Comparison of ENCODE assay signal across 16 cellular contexts in genomic region chr9:109231593-109231992, GRCh38.
DNase-seq lines count a peak whose midpoint lies in the region; ATAC-seq, FAIRE-seq and TF ChIP-seq lines count a peak whose summit lies in the region.
"Had no signal": no experiment of that assay in that cellular context is flagged by ENCODE, and none has a peak within 500 bp of the region (broad histone marks: within the 10 kb centered on the region; RNA-seq: fewer than 3 reads in every experiment).

No MANE protein-coding gene starts in this region.

- ATAC-seq in left lobe of liver (peak; percentile 65), GM18868 (IDR thresholded peaks at IDR 0.05; ENCODE audit: unreplicated experiment) (no peak), HG03432 (IDR thresholded peaks at IDR 0.05; ENCODE audit: unreplicated experiment) (no peak)

- intact Hi-C loops in MCF 10A (cut with micrococcal nuclease) (loop anchor here (5.0 to 10.0 kb wide), 3 partner anchors 34 to 117 kb away; partner anchors contain the start of gene TMEM245), breast epithelium (cut with DNase I; ENCODE audit: low total_unique reads) (no loop called here)

- no TSS peak for BruUV-seq in MCF 10A (replicated peaks; lab: Mats Ljungman, UMichigan)

- H3K27me3 ChIP-seq in breast epithelium (no peaks in the 10 kb centered on the region), bronchial epithelial cell (ENCODE audit: control insufficient read depth, insufficient read depth, low read length) (no peaks in the 10 kb centered on the region)
- H3K27me3 ChIP-seq: BLaER1 had no signal

- peak; percentile 72 for DNase-seq in MCF 10A (ENCODE audit: unreplicated experiment)
- no peak for DNase-seq in breast epithelium (ENCODE audit: low spot score in 2 of 2)
- DNase-seq in bronchial epithelial cell (ENCODE audit: low read depth) = peak; percentile 62
- DNase-seq in left lobe of liver (ENCODE audit: low spot score) = no peak
- DNase-seq in SHP77 treated with DMSO at 0.1 percent for 48 hours (lab: John Stamatoyannopoulos, UW) = no peak
- DNase-seq in endothelial cell (ENCODE audit: low spot score) = no peak
- DNase-seq: AML-193; Caco-2; CD8-positive, alpha-beta memory T cell; DND-41; GF-D8; HCEC 1CT had no signal

- H3K36me3 Mint-ChIP-seq in MCF 10A (ENCODE audit: insufficient read depth, unreplicated experiment) = peaks cover 16% of the 10 kb centered on the region
- H3K36me3 Mint-ChIP-seq in endothelial cell (ENCODE audit: low read depth, unreplicated experiment) = no peaks in the 10 kb centered on the region
- H3K36me3 Mint-ChIP-seq: CD8-positive, alpha-beta memory T cell had no signal

- no peaks in the 10 kb centered on the region for H3K9me3 ChIP-seq in breast epithelium
- H3K9me3 ChIP-seq: BLaER1, Caco-2 had no signal

- FAIRE-seq in bronchial epithelial cell (lab: Jason Lieb, UNC) = no peak

- H3K4me1 Mint-ChIP-seq in MCF 10A (ENCODE audit: insufficient read depth, unreplicated experiment) (peaks cover 14% of the 10 kb centered on the region), endothelial cell (ENCODE audit: unreplicated experiment) (no peaks in the 10 kb centered on the region)
- H3K4me1 Mint-ChIP-seq: CD8-positive, alpha-beta memory T cell had no signal

- no peak for TF ChIP-seq CTCF in MCF 10A (IDR thresholded peaks at IDR 0.05; ENCODE audit: unreplicated experiment)
- TF ChIP-seq CTCF in breast epithelium (IDR thresholded peaks at IDR 0.05) = no peak
- no peak for TF ChIP-seq CTCF in bronchial epithelial cell (IDR thresholded peaks at IDR 0.05; ENCODE audit: insufficient read depth, low read length, severe bottlenecking)
- TF ChIP-seq CTCF in endothelial cell (IDR thresholded peaks at IDR 0.05; ENCODE audit: unreplicated experiment) = no peak

- H3K4me3 Mint-ChIP-seq in MCF 10A (ENCODE audit: unreplicated experiment) (no peak overlapping the region), endothelial cell (ENCODE audit: unreplicated experiment) (no peak overlapping the region)
- H3K4me3 Mint-ChIP-seq: CD8-positive, alpha-beta memory T cell had no signal

- H3K9me3 Mint-ChIP-seq in MCF 10A (ENCODE audit: unreplicated experiment) (no peaks in the 10 kb centered on the region), endothelial cell (ENCODE audit: unreplicated experiment) (no peaks in the 10 kb centered on the region)
- H3K9me3 Mint-ChIP-seq: CD8-positive, alpha-beta memory T cell had no signal

- no peak overlapping the region for H3K27ac ChIP-seq in breast epithelium
- H3K27ac ChIP-seq: 22Rv1, BLaER1 had no signal

- H3K4me1 ChIP-seq in breast epithelium = no peaks in the 10 kb centered on the region

- no peaks in the 10 kb centered on the region for H3K36me3 ChIP-seq in breast epithelium
- H3K36me3 ChIP-seq in bronchial epithelial cell (ENCODE audit: control insufficient read depth, insufficient read depth, low read length) = no peaks in the 10 kb centered on the region
- H3K36me3 ChIP-seq: BLaER1 had no signal

- H3K27ac Mint-ChIP-seq in MCF 10A (ENCODE audit: low read depth, unreplicated experiment) (peak overlapping the region; percentile 71), endothelial cell (ENCODE audit: unreplicated experiment) (no peak overlapping the region)
- H3K27ac Mint-ChIP-seq: CD8-positive, alpha-beta memory T cell had no signal

- CTCF ChIA-PET in MCF 10A (lab: Yijun Ruan, JAX) = interaction anchor here (0.6 to 1.9 kb wide), 5 partner anchors 13 to 98 kb away, joined by 3 to 8 read pairs (median 4); no protein-coding TSS in a partner anchor

- POLR2A ChIA-PET in MCF 10A (lab: Yijun Ruan, JAX) = interaction anchor here (0.6 to 2.7 kb wide), 8 partner anchors 22 to 220 kb away, joined by 3 to 30 read pairs (median 4); partner anchors contain the start of gene TMEM245

- TF ChIP-seq POLR2A in breast epithelium (IDR thresholded peaks at IDR 0.05) = no peak

- no peak overlapping the region for H3K4me3 ChIP-seq in breast epithelium
- no peak overlapping the region for H3K4me3 ChIP-seq in bronchial epithelial cell (ENCODE audit: low read depth, low read length)
- H3K4me3 ChIP-seq: BLaER1 had no signal

- H3K27me3 Mint-ChIP-seq in MCF 10A (ENCODE audit: insufficient read depth, unreplicated experiment) (no peaks in the 10 kb centered on the region), endothelial cell (ENCODE audit: unreplicated experiment) (no peaks in the 10 kb centered on the region)

Comparison
In these comparisons a context has a peak if more than half of its experiments do, and no peak if none do; other contexts are left out.
1. DNase-seq: peak in MCF 10A (single experiment) and bronchial epithelial cell (single experiment); none in breast epithelium (0 of 2), left lobe of liver (single experiment), SHP77 treated with DMSO at 0.1 percent for 48 hours (single experiment) and endothelial cell (single experiment).